9 cellular contexts compared by ENCODE assay signal in genomic region chr1:89842547-89843278, GRCh38. TPM values are rescaled to one million over a fixed set of nuclear protein-coding genes. Genes with fewer than 3 reads are reported as not detected.
DNase-seq lines count a peak whose midpoint lies in the region; ATAC-seq, FAIRE-seq and TF ChIP-seq lines count a peak whose summit lies in the region.
"Had no signal": no experiment of that assay in that cellular context is flagged by ENCODE, and none has a peak within 500 bp of the region (broad histone marks: within the 10 kb centered on the region; RNA-seq: fewer than 3 reads in every experiment).

No MANE protein-coding gene starts in this region.

- FAIRE-seq in HepG2 (lab: Jason Lieb, UNC): peak; percentile 68
- FAIRE-seq: A204.1 had no signal

- H3K4me3 ChIP-seq in HepG2 (replicated peaks in 1 of 3; ENCODE audit: insufficient read depth in 1 of 3, low read depth in 2 of 3, low read length in 3 of 3): peak overlapping the region; percentile 25 to 73 (median 55)

- BruUV-seq in MCF 10A (replicated peaks; lab: Mats Ljungman, UMichigan) (no TSS peak), HepG2 (replicated peaks; lab: Mats Ljungman, UMichigan) (no TSS peak)

- H3K9me3 ChIP-seq in KOPT-K1 (ENCODE audit: insufficient read depth, low read length, poor library complexity, severe bottlenecking) (no peaks in the 10 kb centered on the region), HepG2 (ENCODE audit: low read length) (no peaks in the 10 kb centered on the region)

- H3K27me3 ChIP-seq in HepG2 (ENCODE audit: control insufficient read depth in 1 of 2, insufficient read depth in 2 of 2, low read length in 2 of 2): no peaks in the 10 kb centered on the region

- H3K4me3 Mint-ChIP-seq in MCF 10A (ENCODE audit: unreplicated experiment): peak overlapping the region; percentile 95

- no peak overlapping the region for H2AFZ ChIP-seq in HepG2 (ENCODE audit: low read length)

- peak overlapping the region; percentile 68 for H3K4me2 ChIP-seq in HepG2 (ENCODE audit: low read depth, low read length)

- TF ChIP-seq CTCF in MCF 10A (IDR thresholded peaks at IDR 0.05; ENCODE audit: unreplicated experiment) (no peak), HepG2 (CRISPR knock-in tag; IDR thresholded peaks at IDR 0.05) (no peak)

- peak overlapping the region; percentile 85 for H3K27ac Mint-ChIP-seq in MCF 10A (ENCODE audit: low read depth, unreplicated experiment)

- peaks cover 72% of the 10 kb centered on the region for H3K4me1 ChIP-seq in HepG2 (ENCODE audit: insufficient read depth, low read length)

- peaks cover 16% of the 10 kb centered on the region for H3K36me3 Mint-ChIP-seq in MCF 10A (ENCODE audit: insufficient read depth, unreplicated experiment)

- TF ChIP-seq EP300 in HepG2 (IDR thresholded peaks at IDR 0.05; ENCODE audit: low read depth in 2 of 2, low read length in 2 of 2) (no peak), HepG2 (CRISPR knock-in tag; IDR thresholded peaks at IDR 0.05; ENCODE audit: borderline replicate concordance) (no peak)

- H3K79me2 ChIP-seq in HepG2 (ENCODE audit: insufficient read depth, low read length): peaks cover 56% of the 10 kb centered on the region

- peak; percentile 49 for DNase-seq in DMS153 treated with DMSO at 0.1 percent for 48 hours (lab: John Stamatoyannopoulos, UW; ENCODE audit: unreplicated experiment)
- no peak for DNase-seq in DMS153 (lab: John Stamatoyannopoulos, UW)
- no peak for DNase-seq in MCF 10A (ENCODE audit: unreplicated experiment)
- peak; percentile 49 for DNase-seq in HepG2 (ENCODE audit: low spot score)
- no peak for DNase-seq in amniotic stem cell (lab: John Stamatoyannopoulos, UW)

- in situ Hi-C loops in HepG2 (cut with HindIII; ENCODE audit: extremely low pct_ligation_motif_present, low pct_unique_long_range_greater_than_20kb): no loop called here

- no peaks in the 10 kb centered on the region for H3K9me3 Mint-ChIP-seq in MCF 10A (ENCODE audit: unreplicated experiment)

- WGBS in HepG2 (ENCODE audit: low lambda C conversion rate): 50% methylated on average over 9 of the region's 9 CpGs

- no peaks in the 10 kb centered on the region for H4K20me1 ChIP-seq in HepG2 (ENCODE audit: insufficient read depth, low read length)

- no peaks in the 10 kb centered on the region for H3K27me3 Mint-ChIP-seq in MCF 10A (ENCODE audit: insufficient read depth, unreplicated experiment)

- CTCF ChIA-PET in MCF 10A (lab: Yijun Ruan, JAX): interaction anchor here (0.6 to 4.0 kb wide), 27 partner anchors 8 to 332 kb away, joined by 3 to 48 read pairs (median 6); partner anchors contain the start of gene LRRC8D
- CTCF ChIA-PET in HepG2 (lab: Yijun Ruan, JAX; ENCODE audit: low intra/inter-chr PET ratio, low total read pairs): interaction anchor here (1.8 kb wide), 1 partner anchor 144 kb away, joined by 9 read pairs; no protein-coding TSS in a partner anchor

- H3K36me3 ChIP-seq in KOPT-K1 (ENCODE audit: insufficient read depth, low read length) (peaks cover 1% of the 10 kb centered on the region), HepG2 (replicated peaks in 1 of 2; ENCODE audit: control insufficient read depth in 1 of 2, insufficient read depth in 2 of 2, low read length in 2 of 2) (peaks cover 0 to 30% of the 10 kb centered on the region in 2 experiments; a peak in 4 of 5 replicates)

- no peak for TF ChIP-seq RAD21 in HepG2 (CRISPR knock-in tag; IDR thresholded peaks at IDR 0.05)

- peak; percentile 36 for ATAC-seq in GM21786 (IDR thresholded peaks at IDR 0.05; ENCODE audit: unreplicated experiment)
- ATAC-seq in HepG2: peak; percentile 75

- intact Hi-C loops in MCF 10A (cut with micrococcal nuclease): loop anchor here (1.0 kb wide), 4 partner anchors 38 to 145 kb away; no protein-coding TSS in a partner anchor
- intact Hi-C loops in HepG2 (cut with micrococcal nuclease; ENCODE audit: unreplicated experiment): loop anchor here (2.0 kb wide), 1 partner anchor 144 kb away; no protein-coding TSS in a partner anchor

- peak overlapping the region; percentile 38 for H3K9ac ChIP-seq in HepG2 (ENCODE audit: insufficient read depth, low read depth, low read length)

- H3K27ac ChIP-seq in KOPT-K1 (ENCODE audit: low read depth, low read length, poor library complexity, severe bottlenecking): peak overlapping the region; percentile 92
- H3K27ac ChIP-seq in HepG2 (ENCODE audit: extremely low read length, insufficient read depth, low read length): peak overlapping the region; percentile 75
- peak overlapping the region; percentile 86 for H3K27ac ChIP-seq in temporal lobe (ENCODE audit: low read depth, low read length)

- no peak; a peak in 1 of 4 replicates for TF ChIP-seq POLR2A in HepG2 (IDR thresholded peaks at IDR 0.05; ENCODE audit: insufficient read depth in 1 of 2, low read depth in 2 of 2, low read length in 2 of 2)

- H3K4me1 Mint-ChIP-seq in MCF 10A (ENCODE audit: insufficient read depth, unreplicated experiment): peaks cover 19% of the 10 kb centered on the region

- POLR2A ChIA-PET in MCF 10A (lab: Yijun Ruan, JAX) (interaction anchor here (0.7 to 5.8 kb wide), 23 partner anchors 9 to 152 kb away, joined by 3 to 61 read pairs (median 8); partner anchors contain the start of genes LRRC8D and ZNF326), HepG2 (lab: Yijun Ruan, JAX) (interaction anchor here (1.5 to 5.9 kb wide), 3 partner anchors 17 to 34 kb away, joined by 3 to 38 read pairs (median 17); partner anchors contain the start of gene LRRC8D)

TF ChIP-seq in HepG2, 621 proteins besides CTCF, POLR2A, EP300 and RAD21 (continues in another document):
- TF ChIP-seq ZNF614 (CRISPR knock-in tag; IDR thresholded peaks at IDR 0.05; ENCODE audit: borderline replicate concordance): no peak
- TF ChIP-seq HNF1B (CRISPR knock-in tag; IDR thresholded peaks at IDR 0.05): no peak
- no peak for TF ChIP-seq NR3C1 (CRISPR knock-in tag; IDR thresholded peaks at IDR 0.05)
- TF ChIP-seq KMT2A (CRISPR knock-in tag; IDR thresholded peaks at IDR 0.05): no peak

RNA-seq across cellular contexts. Expression of gene LRRC8D, which starts 21.9 kb away (rescaled TPM):
- total RNA-seq in MCF 10A (2022) (42.0 and 43.7 TPM in 2 replicates), HepG2 (2016; rRNA removed; fragmentation: Illumina TruSeq; extraction: Trizol) (44.6 and 45.5 TPM in 2 replicates), temporal lobe (23.8 TPM)
- total RNA-seq in HepG2 (2016; cell fraction: cytosol; rRNA removed; fragmentation: Illumina TruSeq; extraction: Trizol; ENCODE audit: low read depth): 8.5 and 9.3 TPM in 2 replicates
- total RNA-seq in HepG2 (2016; cell fraction: insoluble cytoplasmic fraction; rRNA removed; fragmentation: Illumina TruSeq; extraction: Trizol): 43.8 and 46.2 TPM in 2 replicates
- 33.3 and 37.9 TPM in 2 replicates for total RNA-seq in HepG2 (2016; cell fraction: membrane; rRNA removed; fragmentation: Illumina TruSeq; extraction: Trizol)
- 43.7 and 45.6 TPM in 2 replicates for total RNA-seq in HepG2 (2016; cell fraction: nucleus; rRNA removed; fragmentation: Illumina TruSeq; extraction: Trizol)
- polyA plus RNA-seq in HepG2 (2011; rRNA removed): 29.9 and 30.0 TPM in 2 replicates
- 27.1 and 30.0 TPM in 2 replicates for polyA plus RNA-seq in HepG2 (2011; cell fraction: cytosol; rRNA removed)
- 29.5 and 30.7 TPM in 2 replicates for polyA plus RNA-seq in HepG2 (2011; cell fraction: nucleus; rRNA removed)
- 26.8 and 28.6 TPM in 2 replicates for polyA plus RNA-seq in HepG2 (2012)
- polyA plus RNA-seq in HepG2 (2016; cell fraction: cytosol; fragmentation: Illumina TruSeq; extraction: Trizol; ENCODE audit: low read depth): 5.8 and 5.9 TPM in 2 replicates
- polyA plus RNA-seq in HepG2 (2016; cell fraction: insoluble cytoplasmic fraction; fragmentation: Illumina TruSeq; extraction: Trizol; ENCODE audit: low read depth): 47.0 and 48.7 TPM in 2 replicates
- 20.5 and 21.4 TPM in 2 replicates for polyA plus RNA-seq in HepG2 (2016; cell fraction: membrane; fragmentation: Illumina TruSeq; extraction: Trizol; ENCODE audit: low read depth)
- 53.9 and 57.1 TPM in 2 replicates for polyA plus RNA-seq in HepG2 (2016; cell fraction: nucleus; fragmentation: Illumina TruSeq; extraction: Trizol; ENCODE audit: insufficient read depth, low read depth)
- polyA minus RNA-seq in HepG2 (2011; rRNA and poly(A)+ RNA removed; ENCODE audit: low replicate concordance): 65.8 and 107 TPM in 2 replicates
- 26.6 and 33.6 TPM in 2 replicates for polyA minus RNA-seq in HepG2 (2011; cell fraction: cytosol; rRNA and poly(A)+ RNA removed)
- polyA minus RNA-seq in HepG2 (2011; cell fraction: nucleus; rRNA and poly(A)+ RNA removed): 44.2 and 52.0 TPM in 2 replicates

Comparison
In these comparisons a context has a peak if more than half of its experiments do, and no peak if none do; other contexts are left out.
1. DNase-seq: peak in DMS153 treated with DMSO at 0.1 percent for 48 hours (single experiment) and HepG2 (single experiment); none in DMS153 (single experiment), MCF 10A (single experiment) and amniotic stem cell (single experiment).
2. Peak in every context shown above with its lines, with median percentiles within 50 percentile points of each other: H3K27ac ChIP-seq.